Comparison of ENCODE assay signal across 20 cellular contexts in the genomic region with DNA sequence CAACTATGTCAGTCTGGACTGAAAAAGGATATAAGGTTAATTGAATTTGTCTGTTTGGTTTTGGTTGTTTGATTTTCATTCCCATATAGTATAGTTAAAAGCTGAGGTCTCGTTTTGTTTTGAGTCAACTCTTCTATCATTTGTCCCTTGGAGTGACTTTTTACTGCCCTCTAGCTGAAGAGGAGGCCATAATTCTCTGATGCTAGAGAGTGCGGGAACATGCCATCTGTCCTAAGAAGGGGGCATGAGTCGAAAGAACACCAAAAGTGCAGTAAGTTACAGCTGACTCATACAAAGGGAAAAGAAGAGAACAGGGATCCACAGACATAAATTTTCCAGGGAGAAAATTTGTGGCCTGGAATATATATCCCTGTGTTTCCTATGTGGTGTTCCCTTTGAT. TPM values are rescaled to one million over a fixed set of nuclear protein-coding genes. Genes with fewer than 3 reads are reported as not detected.
DNase-seq lines count a peak whose midpoint lies in the region; ATAC-seq and TF ChIP-seq lines count a peak whose summit lies in the region.
"Had no signal": no experiment of that assay in that cellular context is flagged by ENCODE, and none has a peak within 500 bp of the region (broad histone marks: within the 10 kb centered on the region; RNA-seq: fewer than 3 reads in every experiment).

No MANE protein-coding gene starts in this region.

- TF ChIP-seq POLR2A in NB4 (IDR thresholded peaks at IDR 0.05; ENCODE audit: extremely low read depth, insufficient read length): no peak

- no peak overlapping the region for H3K9ac ChIP-seq in SK-N-SH

- WGBS in SK-N-SH (ENCODE audit: low lambda C conversion rate): 1% methylated on average over 3 of the region's 3 CpGs

- peak; percentile 32 to 48; a peak in 3 of 4 replicates for TF ChIP-seq CTCF in GM23338 (conservative IDR thresholded peaks at IDR 0.05; ENCODE audit: low read depth in 2 of 2)
- TF ChIP-seq CTCF in NB4 (IDR thresholded peaks at IDR 0.05; ENCODE audit: low read depth, low read length): peak; percentile 3
- TF ChIP-seq CTCF in SK-N-SH (IDR thresholded peaks at IDR 0.05): peak; percentile 52
- no peak for TF ChIP-seq CTCF in A673 (conservative IDR thresholded peaks at IDR 0.05; ENCODE audit: low read depth, low read length)

- no peak overlapping the region for H3K4me3 Mint-ChIP-seq in GM23338
- H3K4me3 Mint-ChIP-seq in immature natural killer cell: no peak overlapping the region
- H3K4me3 Mint-ChIP-seq: IgD-negative memory B cell had no signal

- no peaks in the 10 kb centered on the region for H3K4me1 Mint-ChIP-seq in GM23338
- H3K4me1 Mint-ChIP-seq in immature natural killer cell: no peaks in the 10 kb centered on the region
- H3K4me1 Mint-ChIP-seq: IgD-negative memory B cell had no signal

- peak; percentile 28 for DNase-seq in GM23338 (ENCODE audit: low spot score)
- peak; percentile 1 for DNase-seq in NB4 (ENCODE audit: low read depth)
- DNase-seq in SK-N-SH: no peak
- no peak for DNase-seq in epithelial cell of prostate (ENCODE audit: low read depth, low spot score)
- no peak for DNase-seq in A673 (ENCODE audit: low spot score)
- DNase-seq in immature natural killer cell: no peak
- DNase-seq in HPDE6-E6E7 (ENCODE audit: extremely low spot score): no peak
- DNase-seq: BE2C, HCEC 1CT, Karpas-422, NCI-H1417, NCI-H1694 treated with DMSO at 0.1 percent for 48 hours, NCI-H510A, NCI-H748 treated with DMSO at 0.1 percent for 48 hours, Peyer's patch had no signal

- intact Hi-C loops in A673 (cut with micrococcal nuclease; ENCODE audit: unreplicated experiment): no loop called here

- H3K9me2 ChIP-seq in GM23338 (ENCODE audit: insufficient read depth) (no peaks in the 10 kb centered on the region), SK-N-SH (no peaks in the 10 kb centered on the region)

- no peaks in the 10 kb centered on the region for H4K20me1 ChIP-seq in GM23338 (replicated peaks; ENCODE audit: insufficient read depth)
- no peaks in the 10 kb centered on the region for H4K20me1 ChIP-seq in SK-N-SH (ENCODE audit: insufficient read depth)

- CTCF ChIA-PET in SK-N-SH (lab: Yijun Ruan, JAX): no interaction called here
- CTCF ChIA-PET in A673 (lab: Charles Lee): no interaction called here

- H2AFZ ChIP-seq in GM23338: no peak overlapping the region
- peak overlapping the region; percentile 84 for H2AFZ ChIP-seq in SK-N-SH (ENCODE audit: low read depth)

- peaks cover 2% of the 10 kb centered on the region for H3K27me3 Mint-ChIP-seq in GM23338 (ENCODE audit: insufficient read depth, low read depth, poor library complexity)
- peaks cover 0 to 3% (median 2%) of the 10 kb centered on the region in 3 donors for H3K27me3 Mint-ChIP-seq in immature natural killer cell (ENCODE audit: low read depth in 3 of 3)
- H3K27me3 Mint-ChIP-seq: IgD-negative memory B cell had no signal

- H3K9me3 ChIP-seq in SK-N-SH (no peaks in the 10 kb centered on the region), A673 (ENCODE audit: low read depth, low read length, poor library complexity, severe bottlenecking) (peaks cover 12% of the 10 kb centered on the region)
- H3K9me3 ChIP-seq: A549, BE2C, Peyer's patch had no signal

- H3F3A ChIP-seq in GM23338 (replicated peaks; ENCODE audit: low read depth) (no peaks in the 10 kb centered on the region), SK-N-SH (replicated peaks; ENCODE audit: insufficient read depth) (peaks cover 53% of the 10 kb centered on the region)

- H3K4me3 ChIP-seq in GM23338 (no peak overlapping the region), NB4 (ENCODE audit: low read depth, low read length) (no peak overlapping the region), SK-N-SH (ENCODE audit: low read depth in 2 of 2, low read length in 1 of 2) (no peak overlapping the region), A673 (ENCODE audit: low read depth, low read length, poor library complexity, severe bottlenecking) (no peak overlapping the region)
- H3K4me3 ChIP-seq: A549, Peyer's patch had no signal

- ATAC-seq in GM23338 (0 out of 3 replicates have a peak, but pooled peaks have one; percentile 25), GM21381 (IDR thresholded peaks at IDR 0.05; ENCODE audit: unreplicated experiment) (no peak)
- ATAC-seq: A549, Right ventricle myocardium inferior had no signal

- no peaks in the 10 kb centered on the region for H3K36me3 Mint-ChIP-seq in GM23338 (ENCODE audit: low read depth)
- no peaks in the 10 kb centered on the region for H3K36me3 Mint-ChIP-seq in immature natural killer cell
- H3K36me3 Mint-ChIP-seq: IgD-negative memory B cell had no signal

- H3K27ac Mint-ChIP-seq in GM23338 (no peak overlapping the region), immature natural killer cell (no peak overlapping the region)
- H3K27ac Mint-ChIP-seq: IgD-negative memory B cell had no signal

- no peaks in the 10 kb centered on the region for H3K79me2 ChIP-seq in GM23338 (replicated peaks; ENCODE audit: insufficient read depth)
- no peaks in the 10 kb centered on the region for H3K79me2 ChIP-seq in SK-N-SH (ENCODE audit: insufficient read depth)

- H3K27ac ChIP-seq in GM23338 (ENCODE audit: low read depth): no peak overlapping the region
- H3K27ac ChIP-seq in SK-N-SH (ENCODE audit: low read depth in 2 of 2, low read length in 1 of 2): peak overlapping the region in 1 of 2 experiments; percentile 98; a peak in 2 of 4 replicates
- H3K27ac ChIP-seq in epithelial cell of prostate: peak overlapping the region; percentile 37
- no peak overlapping the region for H3K27ac ChIP-seq in A673 (ENCODE audit: low read depth, low read length, poor library complexity, severe bottlenecking)
- H3K27ac ChIP-seq: A549, Peyer's patch had no signal

- H3K4me1 ChIP-seq in GM23338 (ENCODE audit: insufficient read depth): peaks cover 3% of the 10 kb centered on the region
- H3K4me1 ChIP-seq in SK-N-SH (ENCODE audit: control insufficient read depth in 1 of 2, insufficient read depth in 2 of 2, low read depth in 1 of 2, low read length in 1 of 2): peaks cover 0 to 15% of the 10 kb centered on the region in 2 experiments; a peak in 1 of 4 replicates
- H3K4me1 ChIP-seq in A673 (ENCODE audit: insufficient read depth, low read length, poor library complexity, severe bottlenecking): no peaks in the 10 kb centered on the region
- H3K4me1 ChIP-seq: A549, BE2C, Peyer's patch had no signal

- no TSS peak for BruUV-seq in A673 (replicated peaks; lab: Mats Ljungman, UMichigan)

- POLR2A ChIA-PET in SK-N-SH (lab: Yijun Ruan, JAX): no interaction called here
- POLR2A ChIA-PET in A673 (lab: Charles Lee; ENCODE audit: low non-redundant PET): no interaction called here

- H3K9me3 Mint-ChIP-seq in GM23338 (no peaks in the 10 kb centered on the region), immature natural killer cell (peaks cover 5 to 27% (median 12%) of the 10 kb centered on the region in 6 donors)

- H3K27me3 ChIP-seq in GM23338 (ENCODE audit: insufficient read depth): no peaks in the 10 kb centered on the region
- H3K27me3 ChIP-seq in SK-N-SH (ENCODE audit: insufficient read depth): no peaks in the 10 kb centered on the region
- no peaks in the 10 kb centered on the region for H3K27me3 ChIP-seq in A673 (replicated peaks; ENCODE audit: insufficient read depth, low read depth, low read length, poor library complexity)
- H3K27me3 ChIP-seq: BE2C, Peyer's patch had no signal

- peak; percentile 11; the same call in 1 of the 2 replicates for TF ChIP-seq RAD21 in SK-N-SH (IDR thresholded peaks at IDR 0.05; ENCODE audit: low read length)

- TF ChIP-seq EP300 in SK-N-SH (IDR thresholded peaks at IDR 0.05; ENCODE audit: borderline replicate concordance in 1 of 2, low read depth in 1 of 2, low read length in 1 of 2): no peak

- H3K4me2 ChIP-seq in GM23338: no peak overlapping the region
- H3K4me2 ChIP-seq in SK-N-SH: no peak overlapping the region
- H3K4me2 ChIP-seq: A549 had no signal

- H3K36me3 ChIP-seq in GM23338 (ENCODE audit: insufficient read depth): no peaks in the 10 kb centered on the region
- no peaks in the 10 kb centered on the region for H3K36me3 ChIP-seq in SK-N-SH (replicated peaks in 1 of 2; ENCODE audit: control insufficient read depth in 1 of 2, insufficient read depth in 2 of 2, low read length in 1 of 2)
- H3K36me3 ChIP-seq in A673 (ENCODE audit: insufficient read depth, low read length, poor library complexity, severe bottlenecking): no peaks in the 10 kb centered on the region
- H3K36me3 ChIP-seq: BE2C, Peyer's patch had no signal

TF ChIP-seq in GM23338, 12 proteins besides CTCF, POLR2A, EP300 and RAD21 (continues in another document):
- TF ChIP-seq ZNF114 (CRISPR knock-in tag; IDR thresholded peaks at IDR 0.05) (no peak), JUNB (IDR thresholded peaks at IDR 0.05; ENCODE audit: unreplicated experiment) (no peak), CREB1 (CRISPR knock-in tag; IDR thresholded peaks at IDR 0.05; ENCODE audit: low read depth) (no peak), EZH2phosphoT487 (IDR thresholded peaks at IDR 0.05; ENCODE audit: unreplicated experiment) (no peak), EZH2 (IDR thresholded peaks at IDR 0.05; ENCODE audit: low read depth, unreplicated experiment) (no peak)

TF ChIP-seq in SK-N-SH, 30 proteins besides CTCF, POLR2A, EP300 and RAD21 (continues in another document):
- 0 out of 2 replicates have a peak, but pooled peaks have one; percentile 17 for TF ChIP-seq TCF12 (IDR thresholded peaks at IDR 0.05)

RNA-seq across cellular contexts. Expression of a gene that starts 4.1 kb away (rescaled TPM):
- total RNA-seq in GM23338 (2014; rRNA removed; shearing (Covaris generic)): not detected in 2 replicates
- polyA plus RNA-seq in GM23338 (2016; fragmentation: Nextera tagmentation; extraction: Ambion mirVana) (not detected in 2 replicates), SK-N-SH (2012; rRNA removed) (not detected in 2 replicates), immature natural killer cell (not detected)
- not detected in 2 replicates for polyA plus RNA-seq in SK-N-SH (2012; cell fraction: cytosol; rRNA removed)
- not detected in 2 replicates for polyA plus RNA-seq in SK-N-SH (2012; cell fraction: nucleus; rRNA removed)
- total RNA-seq in A673 (2021): not detected in 2 replicates
- total RNA-seq: M059J, Peyer's patch, Right ventricle myocardium inferior had no signal
- polyA plus RNA-seq: A549, IgD-negative memory B cell had no signal

RNA-seq across cellular contexts. Expression of a gene that starts 32.6 kb away (rescaled TPM):
- total RNA-seq in GM23338 (2014; rRNA removed; shearing (Covaris generic)): not detected in 2 replicates
- polyA plus RNA-seq in GM23338 (2016; fragmentation: Nextera tagmentation; extraction: Ambion mirVana) (not detected in 2 replicates), SK-N-SH (2012; rRNA removed) (not detected in 2 replicates), immature natural killer cell (not detected)
- not detected in 2 replicates for polyA plus RNA-seq in SK-N-SH (2012; cell fraction: cytosol; rRNA removed)
- polyA plus RNA-seq in SK-N-SH (2012; cell fraction: nucleus; rRNA removed): not detected in 2 replicates
- not detected in 2 replicates for total RNA-seq in A673 (2021)
- total RNA-seq: M059J, Peyer's patch, Right ventricle myocardium inferior had no signal
- polyA plus RNA-seq: A549, IgD-negative memory B cell had no signal

RNA-seq across cellular contexts. Expression of a gene that starts 40.8 kb away (rescaled TPM):
- total RNA-seq in GM23338 (2014; rRNA removed; shearing (Covaris generic)): not detected in 2 replicates
- polyA plus RNA-seq in GM23338 (2016; fragmentation: Nextera tagmentation; extraction: Ambion mirVana) (not detected in 2 replicates), SK-N-SH (2012; rRNA removed) (not detected in 2 replicates), immature natural killer cell (not detected)
- not detected in 2 replicates for polyA plus RNA-seq in SK-N-SH (2012; cell fraction: cytosol; rRNA removed)
- not detected in 2 replicates for polyA plus RNA-seq in SK-N-SH (2012; cell fraction: nucleus; rRNA removed)
- total RNA-seq in A673 (2021): not detected in 2 replicates
- total RNA-seq: M059J, Peyer's patch, Right ventricle myocardium inferior had no signal
- polyA plus RNA-seq: A549, IgD-negative memory B cell had no signal

Comparison
In these comparisons a context has a peak if more than half of its experiments do, and no peak if none do; other contexts are left out.
1. DNase-seq: peak in GM23338 (single experiment) and NB4 (single experiment); none in SK-N-SH (single experiment), epithelial cell of prostate (single experiment), A673 (single experiment), immature natural killer cell (0 of 3) and HPDE6-E6E7 (single experiment).